ENCODE assay signal across 8 cellular contexts in the genomic region with DNA sequence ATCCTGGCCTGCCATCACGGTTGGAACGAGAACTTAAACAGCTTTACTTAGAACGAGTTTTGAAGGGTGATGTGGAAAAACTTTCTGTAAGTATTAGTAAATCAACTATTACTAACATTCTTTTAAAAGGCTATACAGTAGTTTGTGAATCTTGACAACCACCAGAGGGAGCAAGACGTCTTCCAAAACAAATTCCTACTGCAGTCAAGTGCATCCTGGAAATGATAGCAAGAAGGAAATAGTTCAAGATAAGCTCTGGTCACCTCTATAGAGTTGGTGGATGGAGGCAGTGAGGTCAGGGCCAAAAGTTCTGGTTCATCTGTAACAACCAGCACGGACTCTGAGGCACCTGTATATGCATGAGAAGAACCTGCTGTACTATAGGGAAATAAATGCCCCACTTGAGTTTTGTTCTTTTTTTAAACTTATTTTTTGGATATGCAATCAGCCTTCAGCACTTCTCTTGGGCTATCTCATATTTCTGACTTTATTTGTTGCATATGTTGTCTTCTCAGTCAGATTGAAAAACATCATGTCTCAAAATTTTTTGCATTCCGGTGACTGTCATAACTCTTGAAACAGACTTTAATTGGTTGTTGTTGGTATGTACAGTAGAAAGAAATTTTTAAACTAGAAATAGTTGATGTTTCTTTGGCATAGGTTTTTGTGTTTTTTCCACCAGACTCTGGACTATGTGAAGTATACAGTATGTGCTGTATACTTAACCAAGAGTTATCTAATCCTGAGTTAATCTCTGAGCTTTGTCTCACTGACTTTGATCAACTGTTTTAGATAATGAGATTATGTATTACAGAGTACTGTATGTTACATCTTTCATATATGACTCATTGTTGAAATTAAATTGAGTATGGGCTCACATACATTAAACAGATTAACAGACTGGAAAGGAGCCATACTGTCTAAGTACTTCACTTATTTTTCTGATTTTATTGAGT. TPM values are rescaled to one million over a fixed set of nuclear protein-coding genes. Genes with fewer than 3 reads are reported as not detected.
DNase-seq lines count a peak whose midpoint lies in the region; ATAC-seq, FAIRE-seq and TF ChIP-seq lines count a peak whose summit lies in the region.

No MANE protein-coding gene starts in this region.

- H3K9ac ChIP-seq in endothelial cell of umbilical vein (replicated peaks; ENCODE audit: extremely low read depth, insufficient read depth, low read length): no peak overlapping the region

- intact Hi-C loops in endothelial cell of umbilical vein (cut with micrococcal nuclease): loop anchor here (1.0 kb wide), 4 partner anchors 10 to 308 kb away; no protein-coding TSS in a partner anchor

- dilution Hi-C loops in endothelial cell of umbilical vein (cut with MboI; ENCODE audit: extremely low pct_ligation_motif_present, low sequenced_read_pairs): no loop called here

- peaks cover 2% of the 10 kb centered on the region for H3K4me1 ChIP-seq in endothelial cell of umbilical vein (ENCODE audit: control insufficient read depth, extremely low read depth, insufficient read depth, low read length)

- H4K20me1 ChIP-seq in endothelial cell of umbilical vein (replicated peaks; ENCODE audit: control insufficient read depth, extremely low read depth, insufficient read depth, low read length): peaks cover 17% of the 10 kb centered on the region

- H3K27ac Mint-ChIP-seq in memory B cell: peak overlapping the region; percentile 55

- no peaks in the 10 kb centered on the region for H3K9me3 Mint-ChIP-seq in memory B cell

- no peaks in the 10 kb centered on the region for H3K27me3 ChIP-seq in endothelial cell of umbilical vein (ENCODE audit: control insufficient read depth in 2 of 2, insufficient read depth in 2 of 2, low read length in 2 of 2)

- no peak overlapping the region for H3K4me2 ChIP-seq in endothelial cell of umbilical vein (ENCODE audit: insufficient read depth, low read length)

- H2AFZ ChIP-seq in endothelial cell of umbilical vein (ENCODE audit: low read depth, low read length): no peak overlapping the region

- BruUV-seq in endothelial cell of umbilical vein (replicated peaks; lab: Mats Ljungman, UMichigan): no TSS peak

- TF ChIP-seq CTCF in endothelial cell of umbilical vein (IDR thresholded peaks at IDR 0.05; ENCODE audit: extremely low read depth in 1 of 2, insufficient read depth in 1 of 2, low read depth in 1 of 2, low read length in 2 of 2): peak; percentile 54 to 56

- no peaks in the 10 kb centered on the region for H3K9me1 ChIP-seq in endothelial cell of umbilical vein (replicated peaks; ENCODE audit: control insufficient read depth, extremely low read depth, insufficient read depth, low read length)

- CTCF ChIA-PET in endothelial cell of umbilical vein (lab: Charles Lee): interaction anchor here (0.6 to 4.3 kb wide), 37 partner anchors 10 to 311 kb away, joined by 3 to 62 read pairs (median 4); a partner anchor contains a TSS

- H3K36me3 ChIP-seq in endothelial cell of umbilical vein (ENCODE audit: control insufficient read depth in 2 of 2, extremely low read depth in 1 of 2, insufficient read depth in 2 of 2, low read length in 2 of 2): peaks cover 17 to 20% of the 10 kb centered on the region in 2 experiments

- peak; percentile 53 for FAIRE-seq in endothelial cell of umbilical vein (lab: Jason Lieb, UNC)

- no peak overlapping the region for H3K4me3 Mint-ChIP-seq in memory B cell

- no peaks in the 10 kb centered on the region for H3K27me3 Mint-ChIP-seq in memory B cell

- ATAC-seq in memory B cell (ENCODE audit: low read depth) (no peak), GM18907 (IDR thresholded peaks at IDR 0.05; ENCODE audit: unreplicated experiment) (no peak), HG02588 (IDR thresholded peaks at IDR 0.05; ENCODE audit: unreplicated experiment) (no peak)

- H3K36me3 Mint-ChIP-seq in memory B cell: peaks cover 37% of the 10 kb centered on the region

- peaks cover 21% of the 10 kb centered on the region for H3K79me2 ChIP-seq in endothelial cell of umbilical vein (ENCODE audit: control insufficient read depth, insufficient read depth, low read length)

- POLR2A ChIA-PET in endothelial cell of umbilical vein (lab: Charles Lee): no interaction called here

- DNase-seq in ELF-1 (ENCODE audit: low read depth, low spot score) (peak; percentile 41), Kasumi-1 (lab: John Stamatoyannopoulos, UW) (peak; percentile 61 to 71), RPMI7951 (ENCODE audit: low read depth) (peak; percentile 78), endothelial cell of umbilical vein (ENCODE audit: low read depth, low spot score) (peak; percentile 73), memory B cell (ENCODE audit: low spot score in 2 of 2) (peak in 1 of 2 donors; percentile 11), GM19240 (ENCODE audit: insufficient read length, low spot score) (no peak)

- peaks cover 8% of the 10 kb centered on the region for H3K4me1 Mint-ChIP-seq in memory B cell

- no peak overlapping the region for H3K27ac ChIP-seq in endothelial cell of umbilical vein (ENCODE audit: insufficient read depth, low read depth, low read length)

- H3K9me3 ChIP-seq in endothelial cell of umbilical vein (replicated peaks; ENCODE audit: control insufficient read depth, insufficient read depth, low read length): no peaks in the 10 kb centered on the region

- no peak overlapping the region for H3K4me3 ChIP-seq in endothelial cell of umbilical vein (replicated peaks in 1 of 3; ENCODE audit: insufficient read depth in 1 of 3, low read depth in 1 of 3, low read length in 3 of 3)

- no peak for TF ChIP-seq POLR2A in endothelial cell of umbilical vein (IDR thresholded peaks at IDR 0.05; ENCODE audit: low read depth, low read length)

TF ChIP-seq in endothelial cell of umbilical vein, 7 proteins besides CTCF, POLR2A, EP300 and RAD21:
- no peak for TF ChIP-seq FOS (IDR thresholded peaks at IDR 0.05; ENCODE audit: borderline replicate concordance, insufficient read depth, low read length)
- no peak for TF ChIP-seq POLR2AphosphoS5 (IDR thresholded peaks at IDR 0.05; ENCODE audit: insufficient read depth, low read depth, low read length)
- TF ChIP-seq, protein P1, sequence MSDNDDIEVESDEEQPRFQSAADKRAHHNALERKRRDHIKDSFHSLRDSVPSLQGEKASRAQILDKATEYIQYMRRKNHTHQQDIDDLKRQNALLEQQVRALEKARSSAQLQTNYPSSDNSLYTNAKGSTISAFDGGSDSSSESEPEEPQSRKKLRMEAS (IDR thresholded peaks at IDR 0.05; ENCODE audit: insufficient read depth, insufficient read length): no peak
- no peak for TF ChIP-seq EZH2 (IDR thresholded peaks at IDR 0.05; ENCODE audit: borderline replicate concordance, low read depth, low read length, severe bottlenecking)
- TF ChIP-seq JUN (IDR thresholded peaks at IDR 0.05; ENCODE audit: borderline replicate concordance, insufficient read depth, insufficient read length, low read depth): no peak
- TF ChIP-seq MYC (IDR thresholded peaks at IDR 0.05; ENCODE audit: low read depth, low read length): no peak
- no peak for TF ChIP-seq GATA2 (IDR thresholded peaks at IDR 0.05; ENCODE audit: insufficient read depth, insufficient read length, low read depth, low read length)

RNA-seq across cellular contexts. Expression of a gene that starts 37.7 kb away (rescaled TPM):
- 85.8 and 98.8 TPM in 2 replicates for total RNA-seq in RPMI7951 (2014; rRNA removed; shearing (Covaris generic))
- total RNA-seq in endothelial cell of umbilical vein: 287 and 301 TPM in 2 replicates
- 32.5 and 48.7 TPM in 2 replicates for polyA plus RNA-seq in endothelial cell of umbilical vein
- polyA plus RNA-seq in endothelial cell of umbilical vein (2011; cell fraction: cytosol; rRNA removed): 73.4 and 76.2 TPM in 2 replicates
- 30.0 and 36.4 TPM in 2 replicates for polyA plus RNA-seq in endothelial cell of umbilical vein (2011; cell fraction: nucleus; rRNA removed)
- polyA plus RNA-seq in endothelial cell of umbilical vein (2012): 284 and 365 TPM in 2 replicates
- 89.8 and 93.0 TPM in 2 replicates for polyA minus RNA-seq in endothelial cell of umbilical vein
- polyA minus RNA-seq in endothelial cell of umbilical vein (2011; cell fraction: cytosol; rRNA and poly(A)+ RNA removed): 52.8 TPM
- polyA minus RNA-seq in endothelial cell of umbilical vein (2011; cell fraction: nucleus; rRNA and poly(A)+ RNA removed): 22.1 and 34.0 TPM in 2 replicates
